16 cellular contexts compared by ENCODE assay signal in the genomic region with DNA sequence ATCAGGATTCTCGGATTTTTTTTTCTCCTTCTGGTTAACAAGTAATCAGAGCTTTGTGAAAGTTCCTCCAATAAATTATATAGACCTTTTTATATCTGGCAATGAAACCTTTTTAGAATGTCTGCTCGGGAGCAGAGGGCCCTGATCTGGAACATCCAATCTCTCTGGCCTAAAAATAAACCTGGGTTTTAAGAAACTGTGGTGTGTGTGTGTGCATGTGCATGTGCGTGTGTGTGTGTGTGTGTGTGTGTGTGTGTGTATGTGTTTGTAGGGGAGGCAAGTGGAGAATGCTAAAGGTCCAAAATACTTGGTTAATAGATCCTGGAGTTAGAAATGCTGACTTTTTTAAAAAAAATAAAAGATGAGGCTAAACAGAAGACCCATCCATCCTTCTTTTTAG.
DNase-seq lines count a peak whose midpoint lies in the region; ATAC-seq, FAIRE-seq and TF ChIP-seq lines count a peak whose summit lies in the region.
"Had no signal": no experiment of that assay in that cellular context is flagged by ENCODE, and none has a peak within 500 bp of the region (broad histone marks: within the 10 kb centered on the region; RNA-seq: fewer than 3 reads in every experiment).

No MANE protein-coding gene starts in this region.

- H3K27me3 ChIP-seq in GM23338 (ENCODE audit: insufficient read depth) (no peaks in the 10 kb centered on the region), H1 (replicated peaks in 1 of 4; ENCODE audit: control insufficient read depth in 3 of 4, extremely low read depth in 1 of 4, insufficient read depth in 3 of 4, low read length in 3 of 4) (no peaks in the 10 kb centered on the region), left ventricle myocardium inferior (ENCODE audit: low read depth) (no peaks in the 10 kb centered on the region), uterus (no peaks in the 10 kb centered on the region)
- H3K27me3 ChIP-seq: BLaER1 treated with 17β-estradiol and CSF1 and Interleukin-3, amounts not matched to agents 10 nM and 100 nM had no signal

- H2AK5ac ChIP-seq in H1 (ENCODE audit: low read depth, low read length): no peak overlapping the region

- H2BK5ac ChIP-seq in H1 (ENCODE audit: low read depth, low read length): no peak overlapping the region

- no peaks in the 10 kb centered on the region for H3K79me2 ChIP-seq in GM23338 (replicated peaks; ENCODE audit: insufficient read depth)
- H3K79me2 ChIP-seq in H1 (ENCODE audit: control insufficient read depth in 1 of 2, insufficient read depth in 2 of 2, low read length in 2 of 2): no peaks in the 10 kb centered on the region

- H4K5ac ChIP-seq in H1 (ENCODE audit: insufficient read length, low read depth, low read length): no peak overlapping the region

- H2AFZ ChIP-seq in GM23338 (peak overlapping the region; percentile 69; the same call in 1 of the 2 replicates), H1 (ENCODE audit: low read length) (no peak overlapping the region)

- peak overlapping the region; percentile 47; the same call in 1 of the 2 replicates for H3K4me2 ChIP-seq in GM23338
- H3K4me2 ChIP-seq in H1 (ENCODE audit: insufficient read depth in 1 of 2, low read depth in 2 of 2, low read length in 2 of 2): no peak overlapping the region
- H3K4me2 ChIP-seq: BLaER1 treated with 17β-estradiol and CSF1 and Interleukin-3, amounts not matched to agents 10 nM and 100 nM had no signal

- no peaks in the 10 kb centered on the region; the same call in 1 of the 2 replicates for H3K23me2 ChIP-seq in H1 (ENCODE audit: low read depth, low read length)

- H3K9me2 ChIP-seq in GM23338 (ENCODE audit: insufficient read depth): peaks cover 17% of the 10 kb centered on the region; the same call in 1 of the 2 replicates

- no peaks in the 10 kb centered on the region for H3K27me3 Mint-ChIP-seq in GM23338 (ENCODE audit: insufficient read depth, low read depth, poor library complexity)
- H3K27me3 Mint-ChIP-seq: B cell had no signal

- H2BK15ac ChIP-seq in H1 (ENCODE audit: low read length): no peak overlapping the region

- H4K20me1 ChIP-seq in GM23338 (replicated peaks; ENCODE audit: insufficient read depth): no peaks in the 10 kb centered on the region
- H4K20me1 ChIP-seq in H1 (replicated peaks in 1 of 2; ENCODE audit: control insufficient read depth in 1 of 2, insufficient read depth in 2 of 2, low read length in 2 of 2): no peaks in the 10 kb centered on the region
- H4K20me1 ChIP-seq: BLaER1 treated with 17β-estradiol and CSF1 and Interleukin-3, amounts not matched to agents 10 nM and 100 nM had no signal

- no peak for TF ChIP-seq RAD21 in H1 (IDR thresholded peaks at IDR 0.05 in 1 of 2, conservative IDR thresholded peaks at IDR 0.05 in 1 of 2; ENCODE audit: low read depth in 2 of 2, low read length in 2 of 2)

- DNase-seq in GM23338 (ENCODE audit: low spot score): no peak
- DNase-seq in H1 (ENCODE audit: low read depth in 1 of 2, low spot score in 2 of 2): no peak
- DNase-seq in left ventricle myocardium inferior: peak; percentile 19
- peak; percentile 50 to 51 for DNase-seq in uterus
- DNase-seq in posterior cingulate gyrus: no peak
- DNase-seq in left lobe of liver (ENCODE audit: low spot score): no peak
- no peak for DNase-seq in NCI-H1436 (lab: John Stamatoyannopoulos, UW)
- DNase-seq: Calu3; CD8-positive, alpha-beta T cell; DMS79 treated with DMSO at 0.1 percent for 48 hours; GF-D8; IMR-90 had no signal

- peaks cover 12% of the 10 kb centered on the region for H3K4me1 Mint-ChIP-seq in GM23338
- H3K4me1 Mint-ChIP-seq: B cell had no signal

- H3K23ac ChIP-seq in H1 (ENCODE audit: insufficient read length): no peak overlapping the region

- H3K9me3 ChIP-seq in H1 (ENCODE audit: insufficient read depth in 2 of 2, low read depth in 1 of 2, low read length in 1 of 2) (no peaks in the 10 kb centered on the region), left ventricle myocardium inferior (replicated peaks) (no peaks in the 10 kb centered on the region), uterus (no peaks in the 10 kb centered on the region)
- H3K9me3 ChIP-seq: BLaER1 treated with 17β-estradiol and CSF1 and Interleukin-3, amounts not matched to agents 10 nM and 100 nM; HAP-1 had no signal

- no peaks in the 10 kb centered on the region for H3K36me3 ChIP-seq in GM23338 (ENCODE audit: insufficient read depth)
- H3K36me3 ChIP-seq in H1 (ENCODE audit: control insufficient read depth in 2 of 4, insufficient read depth in 4 of 4, low read length in 3 of 4): no peaks in the 10 kb centered on the region
- no peaks in the 10 kb centered on the region for H3K36me3 ChIP-seq in left ventricle myocardium inferior
- H3K36me3 ChIP-seq in uterus: no peaks in the 10 kb centered on the region
- H3K36me3 ChIP-seq: BLaER1 treated with 17β-estradiol and CSF1 and Interleukin-3, amounts not matched to agents 10 nM and 100 nM; HAP-1 had no signal

- H3K56ac ChIP-seq in H1 (replicated peaks; ENCODE audit: insufficient read length, low read depth, low read length): no peak overlapping the region

- no peak overlapping the region for H3K9ac ChIP-seq in H1 (replicated peaks in 1 of 4; ENCODE audit: extremely low read depth in 1 of 4, low read depth in 3 of 4, low read length in 3 of 4)
- H3K9ac ChIP-seq: BLaER1 treated with 17β-estradiol and CSF1 and Interleukin-3, amounts not matched to agents 10 nM and 100 nM had no signal

- TF ChIP-seq CTCF in GM23338 (conservative IDR thresholded peaks at IDR 0.05; ENCODE audit: low read depth in 2 of 2) (no peak), H1 (IDR thresholded peaks at IDR 0.05; ENCODE audit: control extremely low read depth in 1 of 3, insufficient read depth in 1 of 3, low read depth in 1 of 3, low read length in 3 of 3) (no peak), left ventricle myocardium inferior (IDR thresholded peaks at IDR 0.05; ENCODE audit: borderline replicate concordance) (no peak), uterus (IDR thresholded peaks at IDR 0.05) (no peak)

- H3K27ac ChIP-seq in GM23338 (ENCODE audit: low read depth) (no peak overlapping the region), H1 (ENCODE audit: low read depth, low read length) (no peak overlapping the region), left ventricle myocardium inferior (replicated peaks) (no peak overlapping the region), uterus (peak overlapping the region; percentile 49 to 54)
- H3K27ac ChIP-seq: BLaER1 treated with 17β-estradiol and CSF1 and Interleukin-3, amounts not matched to agents 10 nM and 100 nM had no signal

- FAIRE-seq in H1 (lab: Jason Lieb, UNC): no peak
- FAIRE-seq: HTR-8/SVneo had no signal

- no peak for TF ChIP-seq EP300 in H1 (IDR thresholded peaks at IDR 0.05; ENCODE audit: borderline replicate concordance in 1 of 2, low read depth in 2 of 2, low read length in 2 of 2)

- POLR2A ChIA-PET in H1 (lab: Charles Lee; ENCODE audit: partially characterized antibody): no interaction called here

- H3K79me1 ChIP-seq in H1 (ENCODE audit: low read depth, low read length): no peaks in the 10 kb centered on the region

- H3K18ac ChIP-seq in H1 (ENCODE audit: extremely low read depth, low read length): no peak overlapping the region

- H3K9me3 Mint-ChIP-seq in GM23338: no peaks in the 10 kb centered on the region; the same call in 2 of the 3 replicates

- no peak overlapping the region for H3K14ac ChIP-seq in H1 (ENCODE audit: insufficient read length)

- WGBS in H1 (ENCODE audit: extremely low coverage in 1 of 2, insufficient coverage in 1 of 2, insufficient read length in 1 of 2, insufficient replicate concordance in 2 of 2, low coverage in 1 of 2, low lambda C conversion rate in 2 of 2, missing lambda C conversion rate in 1 of 2), 2 experiments: 85% methylated on average over 3 of the region's 3 CpGs; no CpG with 5 or more reads in 1 of the 2 experiments

- H4K8ac ChIP-seq in H1 (ENCODE audit: extremely low read depth, insufficient read depth, low read length): no peak overlapping the region

- no peak overlapping the region for H3K4me3 ChIP-seq in GM23338
- no peak overlapping the region for H3K4me3 ChIP-seq in H1 (ENCODE audit: extremely low read depth in 1 of 4, insufficient read depth in 2 of 4, low read depth in 3 of 4, low read length in 4 of 4)
- no peak overlapping the region for H3K4me3 ChIP-seq in left ventricle myocardium inferior
- H3K4me3 ChIP-seq in uterus: no peak overlapping the region
- H3K4me3 ChIP-seq: BLaER1 treated with 17β-estradiol and CSF1 and Interleukin-3, amounts not matched to agents 10 nM and 100 nM; HAP-1 had no signal

- CTCF ChIA-PET in H1 (lab: Charles Lee; ENCODE audit: partially characterized antibody): interaction anchor here (1.0 to 1.6 kb wide), 3 partner anchors 19 to 126 kb away, joined by 3 read pairs; no protein-coding TSS in a partner anchor

- H3K4me3 Mint-ChIP-seq in GM23338: no peak overlapping the region
- H3K4me3 Mint-ChIP-seq: B cell; CD8-positive, alpha-beta T cell had no signal

- intact Hi-C loops in left ventricle myocardium inferior (cut with micrococcal nuclease): no loop called here
- intact Hi-C loops in uterus (cut with DNase I; ENCODE audit: low total_unique reads): no loop called here
- intact Hi-C loops in posterior cingulate gyrus (cut with DNase I): no loop called here

- peaks cover 14% of the 10 kb centered on the region for H3K4me1 ChIP-seq in GM23338 (ENCODE audit: insufficient read depth)
- H3K4me1 ChIP-seq in H1 (replicated peaks in 1 of 4; ENCODE audit: control insufficient read depth in 3 of 4, insufficient read depth in 4 of 4, low read length in 3 of 4): peaks cover 0 to 3% (median 0%) of the 10 kb centered on the region in 4 experiments; a peak in 2 of 7 replicates
- H3K4me1 ChIP-seq in left ventricle myocardium inferior: peaks cover 5% of the 10 kb centered on the region
- no peaks in the 10 kb centered on the region for H3K4me1 ChIP-seq in uterus
- H3K4me1 ChIP-seq: BLaER1 treated with 17β-estradiol and CSF1 and Interleukin-3, amounts not matched to agents 10 nM and 100 nM; HAP-1 had no signal

- no peak overlapping the region for H3K4ac ChIP-seq in H1 (replicated peaks; ENCODE audit: insufficient read length, low read depth, low read length)

- H4K91ac ChIP-seq in H1 (replicated peaks; ENCODE audit: insufficient read length, low read length): no peak overlapping the region

- peak overlapping the region; percentile 55; the same call in 1 of the 2 replicates for H2BK12ac ChIP-seq in H1 (ENCODE audit: low read depth, low read length)

- ATAC-seq in GM23338 (no peak), left lobe of liver (no peak)
- ATAC-seq: CD8-positive, alpha-beta T cell had no signal

- H3F3A ChIP-seq in GM23338 (replicated peaks; ENCODE audit: low read depth): no peaks in the 10 kb centered on the region

- no peaks in the 10 kb centered on the region for H3K36me3 Mint-ChIP-seq in GM23338 (ENCODE audit: low read depth)
- H3K36me3 Mint-ChIP-seq: CD8-positive, alpha-beta T cell had no signal

- H2BK120ac ChIP-seq in H1 (replicated peaks; ENCODE audit: low read depth, low read length): no peak overlapping the region

- peak overlapping the region; percentile 71; the same call in 1 of the 2 replicates for H3K27ac Mint-ChIP-seq in GM23338
- H3K27ac Mint-ChIP-seq: B cell; CD8-positive, alpha-beta T cell had no signal

- H2BK20ac ChIP-seq in H1 (ENCODE audit: low read length): no peak overlapping the region

- no peak for TF ChIP-seq POLR2A in H1 (IDR thresholded peaks at IDR 0.05; ENCODE audit: control extremely low read depth in 1 of 2, low read depth in 2 of 2, low read length in 2 of 2)
- no peak for TF ChIP-seq POLR2A in uterus (IDR thresholded peaks at IDR 0.05)

TF ChIP-seq in H1, 55 proteins besides CTCF, POLR2A, EP300 and RAD21 (continues in another document):
- TF ChIP-seq CBX8 (IDR thresholded peaks at IDR 0.05; ENCODE audit: borderline replicate concordance, low read depth, low read length): no peak

Comparison
In these comparisons a context has a peak if more than half of its experiments do, and no peak if none do; other contexts are left out.
1. DNase-seq: peak in left ventricle myocardium inferior (single experiment) and uterus (2 of 2); none in GM23338 (single experiment), H1 (0 of 2), posterior cingulate gyrus (0 of 10), left lobe of liver (single experiment) and NCI-H1436 (single experiment).
2. H3K27ac ChIP-seq: peak in uterus (2 of 2); none in GM23338 (single experiment), H1 (single experiment) and left ventricle myocardium inferior (single experiment).